17 cellular contexts compared by ENCODE assay signal in genomic region chr11:44915621-44916020, GRCh38. TPM values are rescaled to one million over a fixed set of nuclear protein-coding genes. Genes with fewer than 3 reads are reported as not detected.
A peak's percentile ranks its signal among the peaks of the same experiment; 100 is the strongest.
DNase-seq lines count a peak whose midpoint lies in the region; ATAC-seq and TF ChIP-seq lines count a peak whose summit lies in the region.
"Had no signal": no experiment of that assay in that cellular context is flagged by ENCODE, and none has a peak within 500 bp of the region (broad histone marks: within the 10 kb centered on the region; RNA-seq: fewer than 3 reads in every experiment).

No MANE protein-coding gene starts in this region.

- peaks cover 16% of the 10 kb centered on the region; the same call in 1 of the 2 replicates for H4K20me1 ChIP-seq in BLaER1

- H3K27me3 ChIP-seq in BLaER1 (no peaks in the 10 kb centered on the region), stomach (peaks cover 0 to 5% (median 0%) of the 10 kb centered on the region in 3 donors)

- H3K27ac Mint-ChIP-seq in dendritic cell treated with granulocyte-macrophage colony-stimulating factor and Interleukin-4, amounts not matched to agents 40 ng/mL and 50 ng/mL, for 4 days = peak overlapping the region; percentile 23
- H3K27ac Mint-ChIP-seq: activated CD4-positive, alpha-beta memory T cell treated with anti-CD3 and anti-CD28 coated beads, Interleukin-2, amount 10 ng/mL, durations not matched to agents 7 days and 5 days; activated naive CD4-positive, alpha-beta T cell treated with anti-CD3 and anti-CD28 coated beads for 36 hours; CD4-positive, alpha-beta T cell; immature natural killer cell had no signal

- H3K4me1 Mint-ChIP-seq in dendritic cell treated with granulocyte-macrophage colony-stimulating factor and Interleukin-4, amounts not matched to agents 40 ng/mL and 50 ng/mL, for 4 days (ENCODE audit: low read depth) = peaks cover 29% of the 10 kb centered on the region
- H3K4me1 Mint-ChIP-seq: immature natural killer cell had no signal

- peak overlapping the region; percentile 7 for H3K4me3 Mint-ChIP-seq in dendritic cell treated with granulocyte-macrophage colony-stimulating factor and Interleukin-4, amounts not matched to agents 40 ng/mL and 50 ng/mL, for 4 days
- H3K4me3 Mint-ChIP-seq: activated CD4-positive, alpha-beta memory T cell treated with anti-CD3 and anti-CD28 coated beads, Interleukin-2, amount 10 ng/mL, durations not matched to agents 7 days and 5 days; activated naive CD4-positive, alpha-beta T cell treated with anti-CD3 and anti-CD28 coated beads for 36 hours; CD4-positive, alpha-beta T cell; immature natural killer cell had no signal

- H3K36me3 ChIP-seq in BLaER1 (no peaks in the 10 kb centered on the region), stomach (peaks cover 0 to 34% (median 3%) of the 10 kb centered on the region in 4 donors)

- peaks cover 56% of the 10 kb centered on the region for H3K27me3 Mint-ChIP-seq in dendritic cell treated with granulocyte-macrophage colony-stimulating factor and Interleukin-4, amounts not matched to agents 40 ng/mL and 50 ng/mL, for 4 days
- H3K27me3 Mint-ChIP-seq: activated CD4-positive, alpha-beta memory T cell treated with anti-CD3 and anti-CD28 coated beads, Interleukin-2, amount 10 ng/mL, durations not matched to agents 7 days and 5 days; CD4-positive, alpha-beta T cell had no signal

- peak; percentile 45 for DNase-seq in NOMO-1 treated with dmso at 0.1 percent for 144 hours (lab: John Stamatoyannopoulos, UW; ENCODE audit: unreplicated experiment)
- no peak for DNase-seq in stomach
- DNase-seq in nucleus accumbens (lab: John Stamatoyannopoulos, UW) = no peak
- no peak for DNase-seq in activated gamma-delta T cell (lab: John Stamatoyannopoulos, UW)
- DNase-seq: activated CD4-positive, alpha-beta memory T cell treated with anti-CD3 and anti-CD28 coated beads, Interleukin-2, amount 10 ng/mL, durations not matched to agents 7 days and 5 days; activated naive CD4-positive, alpha-beta T cell treated with anti-CD3 and anti-CD28 coated beads for 36 hours; CD4-positive, alpha-beta T cell; DMS53; head of caudate nucleus; immature natural killer cell; left ventricle myocardium inferior; NCI-H1694 had no signal

- no peak for TF ChIP-seq POLR2A in stomach (IDR thresholded peaks at IDR 0.05)

- peak overlapping the region; percentile 81 for H3K4me2 ChIP-seq in BLaER1

- no peaks in the 10 kb centered on the region for H3K36me3 Mint-ChIP-seq in dendritic cell treated with granulocyte-macrophage colony-stimulating factor and Interleukin-4, amounts not matched to agents 40 ng/mL and 50 ng/mL, for 4 days (ENCODE audit: low read depth)
- H3K36me3 Mint-ChIP-seq: immature natural killer cell had no signal

- H3K4me3 ChIP-seq in BLaER1 = no peak overlapping the region
- H3K4me3 ChIP-seq in stomach = no peak overlapping the region
- H3K4me3 ChIP-seq: left ventricle myocardium inferior had no signal

- no peak for TF ChIP-seq EP300 in stomach (IDR thresholded peaks at IDR 0.05)

- H3K9ac ChIP-seq in BLaER1 = peak overlapping the region; percentile 39; the same call in 1 of the 2 replicates

- ATAC-seq in HG02981 (IDR thresholded peaks at IDR 0.05; ENCODE audit: unreplicated experiment) (peak; percentile 37), GM19467 (IDR thresholded peaks at IDR 0.05; ENCODE audit: unreplicated experiment) (no peak)

- H3K4me1 ChIP-seq in BLaER1 (peaks cover 79% of the 10 kb centered on the region), stomach (peaks cover 0 to 25% (median 13%) of the 10 kb centered on the region in 4 donors)

- peak overlapping the region; percentile 58 for H3K27ac ChIP-seq in BLaER1
- H3K27ac ChIP-seq in stomach = no peak overlapping the region
- H3K27ac ChIP-seq: RWPE1 had no signal

- intact Hi-C loops in dendritic cell treated with granulocyte-macrophage colony-stimulating factor and Interleukin-4, amounts not matched to agents 40 ng/mL and 50 ng/mL, for 4 days (cut with micrococcal nuclease) = loop anchor here (10.0 kb wide), 1 partner anchor 419 kb away; no protein-coding TSS in a partner anchor
- intact Hi-C loops in stomach (cut with DNase I; ENCODE audit: low total_unique reads) = no loop called here

- 56 to 80% (median 73%) methylated on average over 5 to 10 of the region's 10 CpGs for WGBS in stomach, 5 donors

- H3K9me3 Mint-ChIP-seq in dendritic cell treated with granulocyte-macrophage colony-stimulating factor and Interleukin-4, amounts not matched to agents 40 ng/mL and 50 ng/mL, for 4 days = no peaks in the 10 kb centered on the region
- H3K9me3 Mint-ChIP-seq: activated CD4-positive, alpha-beta memory T cell treated with anti-CD3 and anti-CD28 coated beads, Interleukin-2, amount 10 ng/mL, durations not matched to agents 7 days and 5 days; activated naive CD4-positive, alpha-beta T cell treated with anti-CD3 and anti-CD28 coated beads for 36 hours; CD4-positive, alpha-beta T cell; immature natural killer cell had no signal

- no peaks in the 10 kb centered on the region for H3K9me3 ChIP-seq in BLaER1
- H3K9me3 ChIP-seq in stomach = no peaks in the 10 kb centered on the region
- H3K9me3 ChIP-seq: left ventricle myocardium inferior had no signal

- no peak for TF ChIP-seq CTCF in stomach (IDR thresholded peaks at IDR 0.05)

RNA-seq across cellular contexts. Expression of gene TP53I11, which starts 35.1 kb away (rescaled TPM):
- total RNA-seq in stomach = 100 to 1,000 TPM in 1 of 5 donors, 10 to 100 TPM in 4; 27.2 to 155 (median 31.6) TPM
- polyA plus RNA-seq in stomach = 10 to 100 TPM; 12.4 to 27.1 (median 18.5) TPM
